9 cellular contexts compared by ENCODE assay signal in genomic region chr14:103091041-103091882, GRCh38. TPM values are rescaled to one million over a fixed set of nuclear protein-coding genes. Genes with fewer than 3 reads are reported as not detected.
DNase-seq lines count a peak whose midpoint lies in the region; ATAC-seq and TF ChIP-seq lines count a peak whose summit lies in the region.
"Had no signal": no experiment of that assay in that cellular context is flagged by ENCODE, and none has a peak within 500 bp of the region (broad histone marks: within the 10 kb centered on the region; RNA-seq: fewer than 3 reads in every experiment).

No MANE protein-coding gene starts in this region.

- TF ChIP-seq CTCF in fibroblast of mammary gland (conservative IDR thresholded peaks at IDR 0.05; ENCODE audit: control insufficient read depth, insufficient read depth, low read depth, low read length) (no peak), parathyroid adenoma (IDR thresholded peaks at IDR 0.05) (peak; percentile 62), upper lobe of right lung (IDR thresholded peaks at IDR 0.05) (peak; percentile 55)

- intact Hi-C loops in upper lobe of right lung (cut with DNase I), result no loop called here

- peak overlapping the region; percentile 45 to 71 (median 59) for H3K4me3 ChIP-seq in BLaER1 treated with 17β-estradiol and CSF1 and Interleukin-3, amounts not matched to agents 10 nM and 100 nM
- H3K4me3 ChIP-seq in fibroblast of mammary gland (ENCODE audit: control insufficient read depth, low read depth, low read length), result peak overlapping the region; percentile 20
- peak overlapping the region; percentile 40 for H3K4me3 ChIP-seq in parathyroid adenoma (ENCODE audit: low read depth, low read length)
- peak overlapping the region; percentile 57 for H3K4me3 ChIP-seq in upper lobe of right lung

- H3K4me2 ChIP-seq in BLaER1 treated with 17β-estradiol and CSF1 and Interleukin-3, amounts not matched to agents 10 nM and 100 nM, result peak overlapping the region; percentile 89 to 100 (median 96)
- peak overlapping the region; percentile 74 for H3K4me2 ChIP-seq in parathyroid adenoma (ENCODE audit: low read length)

- H3K79me2 ChIP-seq in parathyroid adenoma, result no peaks in the 10 kb centered on the region

- ATAC-seq in GM21528 (IDR thresholded peaks at IDR 0.05; ENCODE audit: low FRiP score, unreplicated experiment), result peak; percentile 54
- peak; percentile 87 for ATAC-seq in upper lobe of right lung

- no peaks in the 10 kb centered on the region for H3K27me3 ChIP-seq in BLaER1 treated with 17β-estradiol and CSF1 and Interleukin-3, amounts not matched to agents 10 nM and 100 nM
- H3K27me3 ChIP-seq in parathyroid adenoma (ENCODE audit: control insufficient read depth, insufficient read depth, low read length), result no peaks in the 10 kb centered on the region
- H3K27me3 ChIP-seq in upper lobe of right lung, result peaks cover 5% of the 10 kb centered on the region

- peak overlapping the region; percentile 86 for H2AFZ ChIP-seq in parathyroid adenoma

- H3K9ac ChIP-seq in BLaER1 treated with 17β-estradiol and CSF1 and Interleukin-3, amounts not matched to agents 10 nM and 100 nM, result peak overlapping the region; percentile 59 to 79 (median 73)
- H3K9ac ChIP-seq in parathyroid adenoma, result no peak overlapping the region

- no peaks in the 10 kb centered on the region for H3K9me3 ChIP-seq in BLaER1 treated with 17β-estradiol and CSF1 and Interleukin-3, amounts not matched to agents 10 nM and 100 nM (replicated peaks in 1 of 11)
- H3K9me3 ChIP-seq in parathyroid adenoma (ENCODE audit: control insufficient read depth, low read length), result no peaks in the 10 kb centered on the region
- H3K9me3 ChIP-seq in upper lobe of right lung, result no peaks in the 10 kb centered on the region

- H3K4me1 ChIP-seq in BLaER1 treated with 17β-estradiol and CSF1 and Interleukin-3, amounts not matched to agents 10 nM and 100 nM, result peaks cover 22 to 64% (median 54%) of the 10 kb centered on the region in 10 experiments
- H3K4me1 ChIP-seq in parathyroid adenoma (no peaks in the 10 kb centered on the region), upper lobe of right lung (peaks cover 8% of the 10 kb centered on the region)

- H4K20me1 ChIP-seq in BLaER1 treated with 17β-estradiol and CSF1 and Interleukin-3, amounts not matched to agents 10 nM and 100 nM, result peaks cover 0 to 7% (median 0%) of the 10 kb centered on the region in 11 experiments; a peak in 1 of 22 replicates

- H3K27ac ChIP-seq in BLaER1 treated with 17β-estradiol and CSF1 and Interleukin-3, amounts not matched to agents 10 nM and 100 nM, result peak overlapping the region in 10 of 11 experiments; percentile 48 to 73 (median 60); a peak in 19 of 22 replicates
- H3K27ac ChIP-seq in parathyroid adenoma, result no peak overlapping the region
- no peak overlapping the region for H3K27ac ChIP-seq in upper lobe of right lung

- no peaks in the 10 kb centered on the region for H3K36me3 ChIP-seq in BLaER1 treated with 17β-estradiol and CSF1 and Interleukin-3, amounts not matched to agents 10 nM and 100 nM
- H3K36me3 ChIP-seq in parathyroid adenoma (ENCODE audit: control insufficient read depth, insufficient read depth, low read length) (no peaks in the 10 kb centered on the region), upper lobe of right lung (no peaks in the 10 kb centered on the region)

- DNase-seq in NCI-H226, result peak; percentile 16
- peak; percentile 78 for DNase-seq in activated T-cell treated with anti-CD3 and anti-CD28 coated beads for 4 hours
- peak; percentile 48 for DNase-seq in fibroblast of mammary gland (ENCODE audit: low read depth)
- peak; percentile 88 for DNase-seq in upper lobe of right lung
- DNase-seq in DMS79 treated with DMSO at 0.1 percent for 48 hours (lab: John Stamatoyannopoulos, UW), result no peak

RNA-seq across cellular contexts. Expression of gene EXOC3L4, which starts 3.3 kb away (rescaled TPM):
- total RNA-seq in upper lobe of right lung, result 4.2 TPM

RNA-seq across cellular contexts. Expression of gene LBHD2, which starts 7.3 kb away (rescaled TPM):
- total RNA-seq in upper lobe of right lung, result not detected
- total RNA-seq: LHCN-M2 had no signal

RNA-seq across cellular contexts. Expression of gene TNFAIP2, which starts 32.0 kb away (rescaled TPM):
- total RNA-seq in upper lobe of right lung, result 158 TPM

RNA-seq across cellular contexts. Expression of gene CDC42BPB, which starts 33.9 kb away (rescaled TPM):
- 102 TPM for total RNA-seq in upper lobe of right lung

Comparison
In these comparisons a context has a peak if more than half of its experiments do, and no peak if none do; other contexts are left out.
1. H3K27ac ChIP-seq: peak in BLaER1 treated with 17β-estradiol and CSF1 and Interleukin-3, amounts not matched to agents 10 nM and 100 nM (10 of 11); none in parathyroid adenoma (single experiment) and upper lobe of right lung (single experiment).
2. Peak in every context shown above with its lines, with median percentiles within 50 percentile points of each other: H3K4me3 ChIP-seq.